20 cellular contexts compared by ENCODE assay signal in genomic region chr4:128718793-128719192, GRCh38.
DNase-seq lines count a peak whose midpoint lies in the region; ATAC-seq, FAIRE-seq and TF ChIP-seq lines count a peak whose summit lies in the region.
"Had no signal": no experiment of that assay in that cellular context is flagged by ENCODE, and none has a peak within 500 bp of the region (broad histone marks: within the 10 kb centered on the region; RNA-seq: fewer than 3 reads in every experiment).

No MANE protein-coding gene starts in this region.

- no peak overlapping the region for H3K27ac Mint-ChIP-seq in endodermal cell
- H3K27ac Mint-ChIP-seq in stimulated activated naive CD8-positive, alpha-beta T cell treated with anti-CD3 and anti-CD28 coated beads, Interleukin-15, amount 100 ng/mL, for 72 hours: no peak overlapping the region
- H3K27ac Mint-ChIP-seq: activated CD8-positive, alpha-beta T cell treated with anti-CD3 and anti-CD28 coated beads, Interleukin-2, amount 10 ng/mL, durations not matched to agents 7 days and 5 days; CD8-positive, alpha-beta memory T cell; T-cell had no signal

- no peaks in the 10 kb centered on the region for H3K9me3 ChIP-seq in GM23248 (ENCODE audit: low read depth)
- H3K9me3 ChIP-seq in K562 (replicated peaks; ENCODE audit: control insufficient read depth, insufficient read depth, low read depth, low read length): no peaks in the 10 kb centered on the region
- H3K9me3 ChIP-seq in keratinocyte (ENCODE audit: control insufficient read depth, low read depth, low read length): no peaks in the 10 kb centered on the region
- H3K9me3 ChIP-seq in endodermal cell (ENCODE audit: control insufficient read depth, low read length): no peaks in the 10 kb centered on the region
- H3K9me3 ChIP-seq: heart right ventricle had no signal

- intact Hi-C loops in K562 (cut with micrococcal nuclease): no loop called here

- H3K4me1 Mint-ChIP-seq in endodermal cell: no peaks in the 10 kb centered on the region
- no peaks in the 10 kb centered on the region for H3K4me1 Mint-ChIP-seq in stimulated activated naive CD8-positive, alpha-beta T cell treated with anti-CD3 and anti-CD28 coated beads, Interleukin-15, amount 100 ng/mL, for 72 hours
- H3K4me1 Mint-ChIP-seq: CD8-positive, alpha-beta memory T cell; T-cell had no signal

- H3K4me2 ChIP-seq in GM23248 (ENCODE audit: unreplicated experiment): peak overlapping the region; percentile 24
- H3K4me2 ChIP-seq in K562 (ENCODE audit: insufficient read depth, low read length): no peak overlapping the region
- no peak overlapping the region for H3K4me2 ChIP-seq in keratinocyte (ENCODE audit: control insufficient read depth, extremely low read depth, insufficient read depth, low read depth, low read length)

- H3F3A ChIP-seq in GM23248 (ENCODE audit: insufficient read depth): 0 out of 2 replicates have a peak, but pooled peaks cover 7% of the 10 kb centered on the region

- ATAC-seq in K562: no peak
- no peak for ATAC-seq in HG03159 (IDR thresholded peaks at IDR 0.05; ENCODE audit: unreplicated experiment)
- no peak for ATAC-seq in stimulated activated naive CD8-positive, alpha-beta T cell treated with anti-CD3 and anti-CD28 coated beads, Interleukin-15, amount 100 ng/mL, for 72 hours
- ATAC-seq: activated CD8-positive, alpha-beta T cell treated with anti-CD3 and anti-CD28 coated beads, Interleukin-2, amount 10 ng/mL, durations not matched to agents 7 days and 5 days; heart right ventricle; T-cell had no signal

- no peak overlapping the region for H2AFZ ChIP-seq in GM23248
- no peak overlapping the region for H2AFZ ChIP-seq in K562 (ENCODE audit: low read depth, low read length)
- no peak overlapping the region for H2AFZ ChIP-seq in keratinocyte (ENCODE audit: control insufficient read depth, low read length)

- no peak overlapping the region for H3K4me3 ChIP-seq in GM23248
- H3K4me3 ChIP-seq in K562: no peak overlapping the region
- no peak overlapping the region for H3K4me3 ChIP-seq in keratinocyte (ENCODE audit: control insufficient read depth in 2 of 3, extremely low read depth in 1 of 3, insufficient read depth in 2 of 3, low read depth in 1 of 3, low read length in 3 of 3)
- no peak overlapping the region for H3K4me3 ChIP-seq in endodermal cell (ENCODE audit: low read length)
- H3K4me3 ChIP-seq: heart right ventricle, skin epidermis had no signal

- H4K20me1 ChIP-seq in GM23248 (ENCODE audit: insufficient read depth) (no peaks in the 10 kb centered on the region), K562 (replicated peaks; ENCODE audit: control insufficient read depth, insufficient read depth, low read length) (no peaks in the 10 kb centered on the region), keratinocyte (ENCODE audit: control insufficient read depth, extremely low read depth, insufficient read depth, low read length) (no peaks in the 10 kb centered on the region)

- TF ChIP-seq CTCF in K562 (IDR thresholded peaks at IDR 0.05 in 2 of 3, conservative IDR thresholded peaks at IDR 0.05 in 1 of 3; ENCODE audit: insufficient read depth in 2 of 3, low read depth in 1 of 3, low read length in 3 of 3) (no peak), keratinocyte (optimal IDR thresholded peaks at IDR 0.05 in 1 of 3, IDR thresholded peaks at IDR 0.05 in 1 of 3, conservative IDR thresholded peaks at IDR 0.05 in 1 of 3; ENCODE audit: extremely low read depth in 1 of 3, insufficient read depth in 2 of 3, low read length in 3 of 3) (no peak), endodermal cell (conservative IDR thresholded peaks at IDR 0.05) (no peak)

- in situ Hi-C loops in GM23248 (cut with MboI) (no loop called here), K562 (cut with MboI) (no loop called here)

- H3K27me3 ChIP-seq in GM23248 (replicated peaks; ENCODE audit: insufficient read depth): no peaks in the 10 kb centered on the region
- no peaks in the 10 kb centered on the region for H3K27me3 ChIP-seq in K562 (ENCODE audit: control insufficient read depth in 2 of 2, insufficient read depth in 2 of 2, low read length in 2 of 2)
- no peaks in the 10 kb centered on the region for H3K27me3 ChIP-seq in keratinocyte (ENCODE audit: control insufficient read depth, extremely low read depth, insufficient read depth, low read length)
- H3K27me3 ChIP-seq in endodermal cell (ENCODE audit: control insufficient read depth, insufficient read depth, low read length, poor library complexity, severe bottlenecking): no peaks in the 10 kb centered on the region
- H3K27me3 ChIP-seq: heart right ventricle had no signal

- peaks cover 3% of the 10 kb centered on the region for H3K9me3 Mint-ChIP-seq in endodermal cell
- no peaks in the 10 kb centered on the region for H3K9me3 Mint-ChIP-seq in stimulated activated naive CD8-positive, alpha-beta T cell treated with anti-CD3 and anti-CD28 coated beads, Interleukin-15, amount 100 ng/mL, for 72 hours
- H3K9me3 Mint-ChIP-seq: CD8-positive, alpha-beta memory T cell; T-cell had no signal

- H3K4me1 ChIP-seq in GM23248 (ENCODE audit: insufficient read depth) (peaks cover 22% of the 10 kb centered on the region), K562 (replicated peaks in 1 of 2; ENCODE audit: control insufficient read depth in 2 of 2, insufficient read depth in 2 of 2, low read length in 2 of 2) (peaks cover 2 to 3% of the 10 kb centered on the region in 2 experiments; a peak in 3 of 5 replicates), keratinocyte (ENCODE audit: control insufficient read depth, extremely low read depth, insufficient read depth, low read length) (no peaks in the 10 kb centered on the region), endodermal cell (ENCODE audit: control insufficient read depth, insufficient read depth, low read length) (no peaks in the 10 kb centered on the region)

- no peak for TF ChIP-seq RAD21 in K562 (CRISPR knock-in tag; conservative IDR thresholded peaks at IDR 0.05 in 1 of 2, IDR thresholded peaks at IDR 0.05 in 1 of 2)

- no peaks in the 10 kb centered on the region for H3K36me3 ChIP-seq in GM23248 (ENCODE audit: low read depth)
- H3K36me3 ChIP-seq in K562 (ENCODE audit: control insufficient read depth, insufficient read depth, low read length): no peaks in the 10 kb centered on the region
- no peaks in the 10 kb centered on the region for H3K36me3 ChIP-seq in keratinocyte (ENCODE audit: control insufficient read depth in 2 of 2, extremely low read depth in 1 of 2, insufficient read depth in 2 of 2, low read length in 2 of 2)
- H3K36me3 ChIP-seq in endodermal cell (ENCODE audit: control insufficient read depth, insufficient read depth, low read length): no peaks in the 10 kb centered on the region
- H3K36me3 ChIP-seq: heart right ventricle had no signal

- no peak for TF ChIP-seq EP300 in K562 (IDR thresholded peaks at IDR 0.05; ENCODE audit: low read length)

- CTCF ChIA-PET in K562 (lab: Yijun Ruan, JAX; ENCODE audit: low intra/inter-chr PET ratio): no interaction called here

- H3K79me2 ChIP-seq in GM23248 (ENCODE audit: insufficient read depth) (no peaks in the 10 kb centered on the region), K562 (ENCODE audit: control insufficient read depth, insufficient read depth, low read length) (no peaks in the 10 kb centered on the region), keratinocyte (ENCODE audit: control insufficient read depth, insufficient read depth, low read length) (no peaks in the 10 kb centered on the region)

- H3K9ac ChIP-seq in GM23248 (no peak overlapping the region), K562 (ENCODE audit: insufficient read depth in 1 of 2, low read depth in 2 of 2, low read length in 2 of 2) (no peak overlapping the region), keratinocyte (ENCODE audit: control insufficient read depth, extremely low read depth, insufficient read depth, low read length) (no peak overlapping the region), endodermal cell (ENCODE audit: extremely low read depth, low read length, poor library complexity, severe bottlenecking) (no peak overlapping the region)

- H3K27me3 Mint-ChIP-seq in endodermal cell (ENCODE audit: insufficient read depth): no peaks in the 10 kb centered on the region
- H3K27me3 Mint-ChIP-seq in stimulated activated naive CD8-positive, alpha-beta T cell treated with anti-CD3 and anti-CD28 coated beads, Interleukin-15, amount 100 ng/mL, for 72 hours: no peaks in the 10 kb centered on the region
- H3K27me3 Mint-ChIP-seq: T-cell had no signal

- BruUV-seq in K562 (replicated peaks; lab: Mats Ljungman, UMichigan): no TSS peak

- H3K4me3 Mint-ChIP-seq in endodermal cell: no peak overlapping the region
- H3K4me3 Mint-ChIP-seq in stimulated activated naive CD8-positive, alpha-beta T cell treated with anti-CD3 and anti-CD28 coated beads, Interleukin-15, amount 100 ng/mL, for 72 hours: no peak overlapping the region
- H3K4me3 Mint-ChIP-seq: activated CD8-positive, alpha-beta T cell treated with anti-CD3 and anti-CD28 coated beads, Interleukin-2, amount 10 ng/mL, durations not matched to agents 7 days and 5 days; CD8-positive, alpha-beta memory T cell; T-cell had no signal

- no peaks in the 10 kb centered on the region for H3K9me2 ChIP-seq in GM23248 (ENCODE audit: insufficient read depth)

- FAIRE-seq in K562 (lab: Jason Lieb, UNC) (peak; percentile 37), keratinocyte (lab: Jason Lieb, UNC) (peak; percentile 39)
- FAIRE-seq: colon had no signal

- DNase-seq in GM23248 (peak; percentile 79), K562 (ENCODE audit: extremely low read depth in 1 of 4, low spot score in 3 of 4) (no peak), keratinocyte (ENCODE audit: low read depth, low spot score) (no peak), endodermal cell (no peak), anterior cingulate cortex (lab: John Stamatoyannopoulos, UW) (no peak)
- no peak for DNase-seq in stimulated activated naive CD8-positive, alpha-beta T cell treated with anti-CD3 and anti-CD28 coated beads, Interleukin-15, amount 100 ng/mL, for 72 hours
- DNase-seq: activated CD8-positive, alpha-beta T cell treated with anti-CD3 and anti-CD28 coated beads, Interleukin-2, amount 10 ng/mL, durations not matched to agents 7 days and 5 days; CD8-positive, alpha-beta memory T cell; heart right ventricle; Karpas-422; kidney glomerular epithelial cell; midbrain; NCI-H226; NK-92 treated with Interleukin-12 subunit alpha and Interleukin-12 subunit beta, amount 100 ng/mL, for 24 hours; stimulated activated CD4-positive, alpha-beta T cell treated with anti-CD3 and anti-CD28 coated beads, Interleukin-4, amount 100 ng/mL, for 24 hours; T-cell had no signal

- H3K9me1 ChIP-seq in K562 (ENCODE audit: control insufficient read depth, insufficient read depth, low read length): no peaks in the 10 kb centered on the region
- no peaks in the 10 kb centered on the region for H3K9me1 ChIP-seq in keratinocyte (ENCODE audit: control insufficient read depth, extremely low read depth, insufficient read depth, low read length)

- POLR2A ChIA-PET in K562 (lab: Yijun Ruan, JAX): no interaction called here

- dilution Hi-C loops in keratinocyte (cut with MboI; ENCODE audit: extremely low pct_ligation_motif_present, low sequenced_read_pairs): no loop called here

- H3K27ac ChIP-seq in GM23248 (peak overlapping the region; percentile 22; the same call in 1 of the 2 replicates), K562 (ENCODE audit: extremely low read depth, low read depth, low read length) (no peak overlapping the region), keratinocyte (ENCODE audit: control insufficient read depth, insufficient read depth, low read length) (no peak overlapping the region), endodermal cell (ENCODE audit: low read depth, low read length) (no peak overlapping the region)
- H3K27ac ChIP-seq: heart right ventricle, RWPE1, skin epidermis had no signal

- no peak for TF ChIP-seq POLR2A in K562 (conservative IDR thresholded peaks at IDR 0.05)

- 5 to 10% methylated on average over 1 of the region's 1 CpG for WGBS in GM23248 (ENCODE audit: low coverage in 1 of 2, low lambda C conversion rate in 2 of 2, missing lambda C conversion rate in 2 of 2), 2 experiments
- WGBS in K562 (ENCODE audit: insufficient coverage, low coverage, missing lambda C conversion rate): 5% methylated on average over 1 of the region's 1 CpG
- 97% methylated on average over 1 of the region's 1 CpG; no CpG with 5 or more reads in 1 of the 2 experiments for WGBS in endodermal cell (ENCODE audit: insufficient coverage in 1 of 2, insufficient read length in 1 of 2), 2 experiments

- no peaks in the 10 kb centered on the region for H3K36me3 Mint-ChIP-seq in endodermal cell (ENCODE audit: low read depth)
- H3K36me3 Mint-ChIP-seq: CD8-positive, alpha-beta memory T cell; T-cell had no signal
